In genomic region chr11:111909378-111909777, GRCh38 we compare ENCODE assay signal across 19 cellular contexts. TPM values are rescaled to one million over a fixed set of nuclear protein-coding genes. Genes with fewer than 3 reads are reported as not detected.
DNase-seq lines count a peak whose midpoint lies in the region; TF ChIP-seq lines count a peak whose summit lies in the region.
"Had no signal": no experiment of that assay in that cellular context is flagged by ENCODE, and none has a peak within 500 bp of the region (broad histone marks: within the 10 kb centered on the region; RNA-seq: fewer than 3 reads in every experiment).

No MANE protein-coding gene starts in this region.

- TF ChIP-seq CTCF in ascending aorta (IDR thresholded peaks at IDR 0.05) = no peak
- TF ChIP-seq CTCF in epithelial cell of proximal tubule (conservative IDR thresholded peaks at IDR 0.05; ENCODE audit: low read depth, low read length) = no peak
- no peak for TF ChIP-seq CTCF in osteoblast (IDR thresholded peaks at IDR 0.05; ENCODE audit: extremely low read depth, low read depth, low read length)
- TF ChIP-seq CTCF in PC-9 (conservative IDR thresholded peaks at IDR 0.05) = no peak

- POLR2A ChIA-PET in PC-9 (lab: Charles Lee; ENCODE audit: unreplicated experiment) = interaction anchor here (0.6 kb wide), 1 partner anchor 9 kb away, joined by 3 read pairs; no protein-coding TSS in a partner anchor

- H3K27me3 ChIP-seq in ascending aorta (no peaks in the 10 kb centered on the region), osteoblast (ENCODE audit: insufficient read depth, low read length) (no peaks in the 10 kb centered on the region), PC-9 (ENCODE audit: insufficient read depth, low read depth) (no peaks in the 10 kb centered on the region)

- no TSS peak for BruUV-seq in PC-9 (replicated peaks; lab: Mats Ljungman, UMichigan)

- H2AFZ ChIP-seq in osteoblast (ENCODE audit: low read length) = no peak overlapping the region
- H2AFZ ChIP-seq in PC-9 = no peak overlapping the region

- intact Hi-C loops in ascending aorta (cut with DNase I) = no loop called here
- intact Hi-C loops in PC-9 (cut with micrococcal nuclease; ENCODE audit: unreplicated experiment) = no loop called here

- H3F3A ChIP-seq in PC-9 (ENCODE audit: insufficient read depth, low read depth) = no peaks in the 10 kb centered on the region

- H3K36me3 ChIP-seq in ascending aorta = peaks cover 8 to 30% of the 10 kb centered on the region in 2 donors
- H3K36me3 ChIP-seq in osteoblast (ENCODE audit: insufficient read depth, low read length) = peaks cover 6% of the 10 kb centered on the region
- no peaks in the 10 kb centered on the region for H3K36me3 ChIP-seq in PC-9 (ENCODE audit: low read depth)

- CTCF ChIA-PET in PC-9 (lab: Charles Lee) = no interaction called here

- peak overlapping the region; percentile 62 to 88 for H3K4me3 ChIP-seq in ascending aorta
- peak overlapping the region; percentile 67 for H3K4me3 ChIP-seq in epithelial cell of proximal tubule (ENCODE audit: low read depth, low read length)
- H3K4me3 ChIP-seq in osteoblast (ENCODE audit: insufficient read depth, low read length) = peak overlapping the region; percentile 68
- H3K4me3 ChIP-seq in PC-9 = no peak overlapping the region

- H4K20me1 ChIP-seq in osteoblast (ENCODE audit: insufficient read depth, low read length) (no peaks in the 10 kb centered on the region), PC-9 (ENCODE audit: insufficient read depth) (no peaks in the 10 kb centered on the region)

- H3K9me3 ChIP-seq in ascending aorta (no peaks in the 10 kb centered on the region), osteoblast (ENCODE audit: low read depth, low read length) (no peaks in the 10 kb centered on the region), PC-9 (ENCODE audit: insufficient read depth, low read depth) (no peaks in the 10 kb centered on the region)

- peak overlapping the region; percentile 88 for H3K4me2 ChIP-seq in osteoblast (ENCODE audit: insufficient read depth, low read length)
- no peak overlapping the region for H3K4me2 ChIP-seq in PC-9
- H3K4me2 ChIP-seq: KMS-11 had no signal

- no peaks in the 10 kb centered on the region for H3K9me2 ChIP-seq in PC-9 (ENCODE audit: insufficient read depth)

- peaks cover 12% of the 10 kb centered on the region for H3K79me2 ChIP-seq in osteoblast (ENCODE audit: insufficient read depth, low read length)
- no peaks in the 10 kb centered on the region for H3K79me2 ChIP-seq in PC-9 (ENCODE audit: low read depth)

- H3K4me1 ChIP-seq in ascending aorta (peaks cover 0 to 4% of the 10 kb centered on the region in 2 donors), osteoblast (ENCODE audit: insufficient read depth, low read length) (peaks cover 45% of the 10 kb centered on the region), PC-9 (replicated peaks; ENCODE audit: insufficient read depth) (peaks cover 6% of the 10 kb centered on the region; the same call in 1 of the 2 replicates)

- no peak for DNase-seq in ascending aorta (ENCODE audit: low spot score in 2 of 2)
- DNase-seq in epithelial cell of proximal tubule (ENCODE audit: low read depth) = no peak
- DNase-seq in osteoblast (ENCODE audit: insufficient read length, low spot score, missing footprints) = no peak
- no peak for DNase-seq in DMS153 (lab: John Stamatoyannopoulos, UW)
- DNase-seq in PC-9 = no peak
- no peak for DNase-seq in germinal center (ENCODE audit: low spot score)
- DNase-seq in activated CD4-positive, CD25-positive, alpha-beta regulatory T cell (lab: John Stamatoyannopoulos, UW) = no peak
- DNase-seq: activated CD8-positive, alpha-beta memory T cell treated with anti-CD3 and anti-CD28 coated beads for 24 hours; amniotic stem cell; DMS 273 treated with DMSO at 0.1 percent for 48 hours; left colon; naive thymus-derived CD4-positive, alpha-beta T cell; NCI-H1105 treated with DMSO at 0.1 percent for 48 hours; SHP77 treated with DMSO at 0.1 percent for 48 hours had no signal

- peak overlapping the region; percentile 98 to 99 for H3K27ac ChIP-seq in ascending aorta
- H3K27ac ChIP-seq in osteoblast (ENCODE audit: low read depth, low read length) = no peak overlapping the region
- peak overlapping the region; percentile 99 for H3K27ac ChIP-seq in temporal lobe (ENCODE audit: low read depth, low read length)
- H3K27ac ChIP-seq in PC-9 = no peak overlapping the region
- H3K27ac ChIP-seq: KMS-11 had no signal

RNA-seq across cellular contexts. Expression of gene CRYAB, which starts 2.2 kb away (rescaled TPM):
- 288 TPM for total RNA-seq in ascending aorta
- 5.9 and 25.8 TPM in 2 replicates for total RNA-seq in epithelial cell of proximal tubule
- 54.3 and 55.4 TPM in 2 replicates for total RNA-seq in osteoblast
- total RNA-seq in temporal lobe = 7.4 TPM
- not detected in 2 replicates for total RNA-seq in PC-9 (2021)
- total RNA-seq: activated T-helper 2 cell treated with anti-CD3 and anti-CD28 coated beads, Interferon-gamma antibody, Interleukin-2, Interleukin-4, amounts not matched to agents 10 μg/mL and 5 μg/mL and 100 μg/mL, durations not matched to agents 14 hours and 24 hours and 36 hours; B cell; naive thymus-derived CD4-positive, alpha-beta T cell; progenitor cell of endocrine pancreas had no signal

RNA-seq across cellular contexts. Expression of gene HSPB2, which starts 3.2 kb away (rescaled TPM):
- total RNA-seq in ascending aorta = not detected
- 0.29 TPM in 1 of 2 replicates, not detected in the other for total RNA-seq in epithelial cell of proximal tubule
- total RNA-seq in osteoblast = 2.1 and 2.2 TPM in 2 replicates
- 0.25 TPM for total RNA-seq in temporal lobe
- 0.28 and 0.80 TPM in 2 replicates for total RNA-seq in PC-9 (2021)
- total RNA-seq: activated T-helper 2 cell treated with anti-CD3 and anti-CD28 coated beads, Interferon-gamma antibody, Interleukin-2, Interleukin-4, amounts not matched to agents 10 μg/mL and 5 μg/mL and 100 μg/mL, durations not matched to agents 14 hours and 24 hours and 36 hours; B cell; naive thymus-derived CD4-positive, alpha-beta T cell; progenitor cell of endocrine pancreas had no signal

RNA-seq across cellular contexts. Expression of gene C11orf52, which starts 9.3 kb away (rescaled TPM):
- total RNA-seq in ascending aorta (not detected), epithelial cell of proximal tubule (4.0 and 5.0 TPM in 2 replicates), osteoblast (1.2 and 1.4 TPM in 2 replicates), temporal lobe (not detected), PC-9 (2021) (2.9 and 6.4 TPM in 2 replicates)
- total RNA-seq: activated T-helper 2 cell treated with anti-CD3 and anti-CD28 coated beads, Interferon-gamma antibody, Interleukin-2, Interleukin-4, amounts not matched to agents 10 μg/mL and 5 μg/mL and 100 μg/mL, durations not matched to agents 14 hours and 24 hours and 36 hours; B cell; naive thymus-derived CD4-positive, alpha-beta T cell had no signal

RNA-seq across cellular contexts. Expression of gene DIXDC1, which starts 27.8 kb away (rescaled TPM):
- total RNA-seq in ascending aorta = 48.9 TPM
- total RNA-seq in epithelial cell of proximal tubule = 6.8 and 7.7 TPM in 2 replicates
- 27.4 and 28.6 TPM in 2 replicates for total RNA-seq in osteoblast
- total RNA-seq in temporal lobe = 66.6 TPM
- 4.4 and 4.9 TPM in 2 replicates for total RNA-seq in PC-9 (2021)

RNA-seq across cellular contexts. Expression of gene CFAP68, which starts 30.0 kb away (rescaled TPM):
- total RNA-seq in ascending aorta (not detected), epithelial cell of proximal tubule (20.0 and 29.5 TPM in 2 replicates), osteoblast (8.3 and 10.9 TPM in 2 replicates), temporal lobe (5.7 TPM), PC-9 (2021) (27.4 and 46.8 TPM in 2 replicates)

Comparison
In these comparisons a context has a peak if more than half of its experiments do, and no peak if none do; other contexts are left out.
1. H3K27ac ChIP-seq: peak in ascending aorta (2 of 2) and temporal lobe (single experiment); none in osteoblast (single experiment) and PC-9 (single experiment).